ENCODE assay signal across 8 cellular contexts in the genomic region with DNA sequence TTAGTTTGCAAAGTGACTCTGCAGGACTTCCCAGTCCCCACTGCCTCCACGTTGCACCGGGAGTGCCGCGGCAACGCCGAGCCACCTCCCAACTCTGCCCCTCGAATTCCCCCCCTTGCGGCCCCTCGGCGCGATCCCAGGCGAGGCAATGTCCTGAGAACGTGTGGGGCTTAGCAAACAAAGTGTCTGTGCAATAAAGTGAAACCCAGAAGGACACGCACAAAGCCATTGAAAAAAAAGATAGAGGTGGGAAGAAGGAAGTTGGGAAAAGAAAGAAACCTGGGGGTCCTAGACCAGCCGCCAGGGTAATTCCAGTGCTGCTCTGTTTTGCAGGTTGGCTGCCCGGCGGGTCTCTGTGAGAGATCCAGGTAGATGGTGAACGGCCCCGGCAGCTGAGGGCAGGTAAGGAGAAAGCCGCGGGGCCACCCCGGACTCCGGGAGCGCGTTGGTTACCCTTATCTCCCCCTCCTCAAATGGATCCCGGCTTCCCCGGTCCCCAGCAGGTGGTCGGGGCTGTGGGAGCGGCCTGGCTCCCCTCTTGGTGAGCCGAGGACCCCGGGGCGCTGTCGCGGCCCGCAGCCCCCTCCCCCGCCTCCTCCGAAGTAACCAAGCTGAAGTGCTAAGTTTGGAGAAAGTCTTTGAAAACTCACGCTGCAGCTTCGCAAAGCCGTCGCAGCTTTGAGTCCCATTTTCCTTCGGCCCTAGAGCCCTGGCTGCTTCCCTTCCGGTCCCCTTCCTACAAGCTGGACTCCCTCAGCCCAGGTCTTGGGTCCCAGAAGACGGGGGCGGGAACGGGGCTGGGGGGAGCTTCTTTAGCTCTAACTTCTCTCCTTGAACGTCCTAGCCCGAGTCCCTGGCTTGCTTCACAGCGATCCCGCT. TPM values are rescaled to one million over a fixed set of nuclear protein-coding genes. Genes with fewer than 3 reads are reported as not detected.
DNase-seq lines count a peak whose midpoint lies in the region; ATAC-seq and TF ChIP-seq lines count a peak whose summit lies in the region.

No MANE protein-coding gene starts in this region.

- peaks cover 97 to 100% (median 97%) of the 10 kb centered on the region in 3 donors for H3K27me3 ChIP-seq in gastrocnemius medialis

- intact Hi-C loops in gastrocnemius medialis (cut with DNase I; ENCODE audit: low total_unique reads) = no loop called here

- ATAC-seq in HG02588 (IDR thresholded peaks at IDR 0.05; ENCODE audit: unreplicated experiment) (peak; percentile 7), T-cell (replicated peaks in 1 of 4) (no peak), gastrocnemius medialis (peak; percentile 11 to 24), HG03378 (IDR thresholded peaks at IDR 0.05; ENCODE audit: unreplicated experiment) (no peak), HG02938 (IDR thresholded peaks at IDR 0.05; ENCODE audit: unreplicated experiment) (no peak)

- CTCF ChIA-PET in T-cell (lab: Charles Lee) = no interaction called here

- H3K27me3 Mint-ChIP-seq in T-cell = peaks cover 63 to 82% of the 10 kb centered on the region in 2 donors

- peak; percentile 45 for DNase-seq in NCI-H345 (lab: John Stamatoyannopoulos, UW)
- DNase-seq in NCI-H345 treated with DMSO at 0.1 percent for 48 hours (lab: John Stamatoyannopoulos, UW; ENCODE audit: unreplicated experiment) = no peak
- peak in 1 of 34 experiments; percentile 6 for DNase-seq in T-cell
- DNase-seq in fibroblast of pulmonary artery (ENCODE audit: low read depth) = no peak
- DNase-seq in gastrocnemius medialis = no peak

- H3K9me3 Mint-ChIP-seq in T-cell = no peaks in the 10 kb centered on the region

- H3K9me3 ChIP-seq in gastrocnemius medialis = no peaks in the 10 kb centered on the region

- peak overlapping the region; percentile 71 to 84 (median 72) for H3K4me3 Mint-ChIP-seq in T-cell

- TF ChIP-seq CTCF in fibroblast of pulmonary artery (IDR thresholded peaks at IDR 0.05; ENCODE audit: low read length, missing control alignments) (no peak), gastrocnemius medialis (IDR thresholded peaks at IDR 0.05 in 4 of 5, conservative IDR thresholded peaks at IDR 0.05 in 1 of 5) (no peak)

- no peak overlapping the region for H3K27ac Mint-ChIP-seq in T-cell

- H3K4me1 ChIP-seq in gastrocnemius medialis = peaks cover 6 to 35% of the 10 kb centered on the region in 2 donors

- peaks cover 76 to 79% (median 78%) of the 10 kb centered on the region in 3 donors for H3K4me1 Mint-ChIP-seq in T-cell

- in situ Hi-C loops in gastrocnemius medialis (cut with MboI; ENCODE audit: low sequenced_read_pairs in 4 of 4) = no loop called here

- no peak overlapping the region for H3K27ac ChIP-seq in gastrocnemius medialis

- H3K36me3 ChIP-seq in gastrocnemius medialis = no peaks in the 10 kb centered on the region

- peaks cover under 1% of the 10 kb centered on the region for H3K36me3 Mint-ChIP-seq in T-cell

- H3K4me3 ChIP-seq in fibroblast of pulmonary artery (replicated peaks; ENCODE audit: low read depth, low read length) = peak overlapping the region; percentile 60
- H3K4me3 ChIP-seq in gastrocnemius medialis = peak overlapping the region; percentile 57 to 71 (median 58)

- no peak for TF ChIP-seq POLR2A in gastrocnemius medialis (IDR thresholded peaks at IDR 0.05)

- POLR2A ChIA-PET in T-cell (lab: Charles Lee) = no interaction called here

RNA-seq across cellular contexts. Expression of a gene that starts 0.5 kb away (rescaled TPM):
- total RNA-seq in T-cell (not detected), gastrocnemius medialis (not detected)

Comparison
In these comparisons a context has a peak if more than half of its experiments do, and no peak if none do; other contexts are left out.
1. ATAC-seq: peak in HG02588 (single experiment) and gastrocnemius medialis (2 of 2); none in T-cell (0 of 4), HG03378 (single experiment) and HG02938 (single experiment).